15 cellular contexts compared by ENCODE assay signal in the genomic region with DNA sequence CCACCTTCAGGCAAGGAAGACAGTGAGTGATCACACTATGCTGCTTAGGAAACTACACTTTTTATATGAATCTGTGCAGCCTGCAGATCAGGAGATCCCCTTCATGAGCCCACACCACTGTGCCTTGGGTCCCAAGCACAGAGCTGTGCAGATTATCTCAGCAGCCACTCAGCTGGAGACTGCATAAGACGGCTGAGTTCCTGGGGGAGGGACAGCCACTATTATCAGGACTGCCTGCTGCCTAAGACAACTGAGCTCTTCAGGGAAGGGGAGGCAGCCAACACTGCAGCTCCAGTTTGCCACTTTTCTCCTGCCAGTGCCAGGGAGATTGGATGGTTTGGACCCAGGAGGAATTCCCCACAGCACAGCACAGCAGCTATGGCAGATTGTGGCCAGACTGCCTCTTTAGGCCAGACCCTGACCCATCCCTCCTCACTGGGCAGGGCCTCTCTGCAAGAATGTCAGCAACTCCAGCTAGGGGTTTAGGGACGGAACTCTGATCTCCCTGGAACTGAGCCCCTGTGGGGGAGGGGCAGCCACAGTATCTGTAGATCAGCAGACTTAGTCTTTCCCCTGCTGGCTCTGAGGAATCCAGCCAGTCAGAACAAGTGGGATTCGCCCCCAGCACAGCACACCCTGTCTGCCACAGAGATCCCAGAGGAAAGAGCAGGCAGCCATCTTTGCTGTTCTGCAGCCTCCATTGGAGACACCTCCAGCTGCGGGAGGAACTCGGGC.
"Had no signal": no experiment of that assay in that cellular context is flagged by ENCODE, and none has a peak within 500 bp of the region (broad histone marks: within the 10 kb centered on the region; RNA-seq: fewer than 3 reads in every experiment).

No MANE protein-coding gene starts in this region.

- H3K27ac Mint-ChIP-seq: activated CD4-positive, alpha-beta memory T cell treated with anti-CD3 and anti-CD28 coated beads for 36 hours; activated naive CD8-positive, alpha-beta T cell; brain; mesothelial cell of epicardium had no signal

- DNase-seq: activated CD4-positive, alpha-beta memory T cell treated with anti-CD3 and anti-CD28 coated beads for 36 hours; activated effector memory CD4-positive, alpha-beta T cell treated with anti-CD3 and anti-CD28 coated beads, Interleukin-2, amount 50 U/mL, for 16 hours; activated T-cell treated with anti-CD3 and anti-CD28 coated beads, Interleukin-2, amount 50 U/mL, for 4 hours; amygdala; dorsolateral prefrontal cortex; esophagus squamous epithelium; foreskin keratinocyte; head of caudate nucleus; kidney; tibial artery had no signal

- H3K4me3 Mint-ChIP-seq: activated CD4-positive, alpha-beta memory T cell treated with anti-CD3 and anti-CD28 coated beads for 36 hours; activated naive CD8-positive, alpha-beta T cell; activated T-cell treated with anti-CD3 and anti-CD28 coated beads, Interleukin-2, amount 50 U/mL, for 4 hours; brain; mesothelial cell of epicardium had no signal

- H3K36me3 ChIP-seq: esophagus squamous epithelium, tibial artery, vagina had no signal

- H3K9me3 ChIP-seq: esophagus squamous epithelium, tibial artery, vagina had no signal

- H3K4me1 ChIP-seq: esophagus squamous epithelium, foreskin keratinocyte, tibial artery, vagina had no signal

- H3K27ac ChIP-seq: dorsolateral prefrontal cortex, esophagus squamous epithelium, foreskin keratinocyte, skin epidermis, tibial artery, vagina had no signal

- H3K27me3 ChIP-seq: dorsolateral prefrontal cortex, esophagus squamous epithelium, foreskin keratinocyte, tibial artery, vagina had no signal

- H3K36me3 Mint-ChIP-seq: activated CD4-positive, alpha-beta memory T cell treated with anti-CD3 and anti-CD28 coated beads for 36 hours; activated naive CD8-positive, alpha-beta T cell; brain had no signal

- H3K4me1 Mint-ChIP-seq: brain had no signal

- H3K4me3 ChIP-seq: dorsolateral prefrontal cortex, esophagus squamous epithelium, skin epidermis, tibial artery, vagina had no signal

- H3K9me3 Mint-ChIP-seq: activated CD4-positive, alpha-beta memory T cell treated with anti-CD3 and anti-CD28 coated beads for 36 hours; activated T-cell treated with anti-CD3 and anti-CD28 coated beads, Interleukin-2, amount 50 U/mL, for 4 hours had no signal
